Comparison of ENCODE assay signal across 8 cellular contexts in genomic region chrX:96684339-96685204, GRCh38. TPM values are rescaled to one million over a fixed set of nuclear protein-coding genes. Genes with fewer than 3 reads are reported as not detected.
DNase-seq lines count a peak whose midpoint lies in the region; TF ChIP-seq lines count a peak whose summit lies in the region.

TSS of gene DIAPH2 (plus strand) at chrX:96684842.

- DNase-seq in GM10266 (ENCODE audit: extremely low spot score) (peak; percentile 36), HAP-1 (ENCODE audit: low spot score in 2 of 2) (peak; percentile 92 to 93), MM.1S (peak; percentile 84), cardiac fibroblast (ENCODE audit: low read depth in 2 of 2) (peak; percentile 78 to 86), immature natural killer cell (peak; percentile 70 to 76 (median 71)), spleen (peak; percentile 94), 8988T (no peak)

- H3K9me3 ChIP-seq in HAP-1: no peaks in the 10 kb centered on the region
- no peaks in the 10 kb centered on the region for H3K9me3 ChIP-seq in MM.1S (replicated peaks; ENCODE audit: insufficient read depth, low read length)
- no peaks in the 10 kb centered on the region for H3K9me3 ChIP-seq in spleen

- in situ Hi-C loops in HAP-1 (cut with MboI; ENCODE audit: low sequenced_read_pairs): no loop called here

- H3K36me3 ChIP-seq in HAP-1 (replicated peaks) (no peaks in the 10 kb centered on the region), MM.1S (replicated peaks; ENCODE audit: insufficient read depth, low read length) (no peaks in the 10 kb centered on the region), spleen (no peaks in the 10 kb centered on the region)

- intact Hi-C loops in spleen (cut with DNase I; ENCODE audit: low total_unique reads): no loop called here

- peak within 1 kb of the TSS; percentile 86 for H3K4me2 ChIP-seq in MM.1S (ENCODE audit: low read depth, low read length)

- peak within 1 kb of the TSS; percentile 51; the same call in 1 of the 2 replicates for H3K27ac ChIP-seq in MM.1S (ENCODE audit: low read length)
- peak within 1 kb of the TSS; percentile 71 for H3K27ac ChIP-seq in VCaP
- H3K27ac ChIP-seq in spleen: peak within 1 kb of the TSS; percentile 51 to 87 (median 78)

- peaks cover 18% of the 10 kb centered on the region for H3K4me1 ChIP-seq in HAP-1
- no peaks in the 10 kb centered on the region; the same call in 1 of the 2 replicates for H3K4me1 ChIP-seq in MM.1S (ENCODE audit: low read length)
- peaks cover 0 to 23% (median 2%) of the 10 kb centered on the region in 6 donors for H3K4me1 ChIP-seq in spleen

- no peaks in the 10 kb centered on the region for H3K27me3 ChIP-seq in HAP-1 (ENCODE audit: low read depth)
- no peaks in the 10 kb centered on the region for H3K27me3 ChIP-seq in MM.1S (replicated peaks; ENCODE audit: insufficient read depth, low read length)
- H3K27me3 ChIP-seq in spleen (replicated peaks in 1 of 7): peaks cover 0 to 8% (median 0%) of the 10 kb centered on the region in 7 donors

- peak within 1 kb of the TSS; percentile 86 for H2AFZ ChIP-seq in MM.1S (ENCODE audit: low read length)

- H3K4me1 Mint-ChIP-seq in immature natural killer cell: peaks cover 15 to 25% of the 10 kb centered on the region in 2 donors

- WGBS in spleen, 5 donors: 0 to 23% (median 1%) methylated on average over 15 to 57 of the region's 57 CpGs

- H3K9me2 ChIP-seq in MM.1S (replicated peaks; ENCODE audit: insufficient read depth, low read length): no peaks in the 10 kb centered on the region

- no peaks in the 10 kb centered on the region for H3K9me3 Mint-ChIP-seq in immature natural killer cell

- peak within 1 kb of the TSS; percentile 79 to 86 (median 86) for H3K27ac Mint-ChIP-seq in immature natural killer cell

- peaks cover 4 to 10% (median 5%) of the 10 kb centered on the region in 3 donors for H3K27me3 Mint-ChIP-seq in immature natural killer cell (ENCODE audit: low read depth in 3 of 3)

- peak within 1 kb of the TSS; percentile 61 for H3K9ac ChIP-seq in MM.1S (ENCODE audit: low read length)

- no peak for TF ChIP-seq POLR2A in spleen (IDR thresholded peaks at IDR 0.05)

- H4K20me1 ChIP-seq in MM.1S (ENCODE audit: insufficient read depth, low read length): no peaks in the 10 kb centered on the region

- peaks cover 6% of the 10 kb centered on the region for H3F3A ChIP-seq in MM.1S (ENCODE audit: insufficient read depth, low read length)

- TF ChIP-seq CTCF in GM10266 (IDR thresholded peaks at IDR 0.05; ENCODE audit: control insufficient read depth, insufficient read depth, low read depth, missing control alignments): no peak
- peak; percentile 19 for TF ChIP-seq CTCF in MM.1S (IDR thresholded peaks at IDR 0.05; ENCODE audit: low read length)
- TF ChIP-seq CTCF in VCaP (conservative IDR thresholded peaks at IDR 0.05): no peak; the same call in 1 of the 2 replicates
- peak; percentile 21 for TF ChIP-seq CTCF in cardiac fibroblast (IDR thresholded peaks at IDR 0.05; ENCODE audit: low read depth, low read length)
- peak in 7 of 11 experiments; percentile 21 to 39 (median 32) for TF ChIP-seq CTCF in spleen (IDR thresholded peaks at IDR 0.05 in 8 of 11, conservative IDR thresholded peaks at IDR 0.05 in 3 of 11)

- no peaks in the 10 kb centered on the region for H3K36me3 Mint-ChIP-seq in immature natural killer cell

- peak within 1 kb of the TSS; percentile 87 to 93 (median 92) for H3K4me3 Mint-ChIP-seq in immature natural killer cell

- H3K4me3 ChIP-seq in HAP-1: peak within 1 kb of the TSS; percentile 76
- H3K4me3 ChIP-seq in MM.1S (ENCODE audit: low read length): peak within 1 kb of the TSS; percentile 73
- H3K4me3 ChIP-seq in cardiac fibroblast (replicated peaks in 1 of 2; ENCODE audit: low read depth in 2 of 2, low read length in 2 of 2): peak within 1 kb of the TSS; percentile 73 to 75
- H3K4me3 ChIP-seq in spleen: peak within 1 kb of the TSS; percentile 52 to 72 (median 67)

- peaks cover 23% of the 10 kb centered on the region for H3K79me2 ChIP-seq in MM.1S (ENCODE audit: low read length)

RNA-seq across cellular contexts. Expression of gene DIAPH2, which starts in this region (rescaled TPM):
- polyA plus RNA-seq in immature natural killer cell (10 to 100 TPM in 1 of 3 donors, 1 to 10 TPM in 2; 5.5 to 10.9 (median 9.6) TPM), spleen (1 to 10 TPM; 2.5 to 3.8 (median 2.8) TPM)
- 10 to 100 TPM; 15.8 to 32.1 (median 19.8) TPM for total RNA-seq in spleen

Comparison
In these comparisons a context has a peak if more than half of its experiments do, and no peak if none do; other contexts are left out.
1. CTCF ChIP-seq: peak in MM.1S (single experiment), cardiac fibroblast (single experiment) and spleen (7 of 11); none in GM10266 (single experiment) and VCaP (single experiment).
2. Peak in every context shown above with its lines, with median percentiles within 50 percentile points of each other: H3K4me3 ChIP-seq and H3K27ac ChIP-seq.